7 cellular contexts compared by ENCODE assay signal in the genomic region with DNA sequence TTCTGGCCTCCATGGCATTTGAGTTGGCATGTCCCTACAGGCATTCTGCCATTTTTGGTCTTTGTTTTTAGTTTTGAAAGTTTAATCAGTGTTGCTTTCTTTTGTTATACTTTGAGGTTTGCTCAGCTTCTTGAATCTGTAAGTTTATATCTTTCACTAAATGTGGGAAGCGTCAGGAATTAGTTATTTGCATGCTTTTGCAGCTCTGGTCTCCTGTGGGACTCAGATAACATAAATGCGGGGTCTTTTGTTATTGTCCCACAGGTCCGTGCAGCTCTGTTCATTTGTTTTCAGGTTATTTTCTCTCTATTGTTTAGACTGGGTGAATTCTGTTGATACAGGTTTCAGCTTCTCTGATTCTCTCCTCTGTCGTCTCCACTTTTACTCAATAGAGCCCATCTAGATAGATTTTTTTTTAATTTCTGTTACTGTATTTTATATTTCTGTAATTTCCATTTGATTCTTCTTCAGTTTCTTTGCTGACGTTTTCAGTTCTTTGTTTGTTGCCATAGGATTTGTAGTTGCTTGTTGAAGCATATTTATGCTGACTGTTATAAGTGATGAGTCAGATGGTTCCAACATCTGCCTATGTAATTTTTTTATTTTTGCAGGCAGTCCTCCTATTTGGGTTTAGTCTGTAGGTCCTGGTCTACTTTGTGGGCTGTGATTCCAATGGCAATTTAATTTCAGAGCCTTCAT. TPM values are rescaled to one million over a fixed set of nuclear protein-coding genes. Genes with fewer than 3 reads are reported as not detected.
A peak's percentile ranks its signal among the peaks of the same experiment; 100 is the strongest.
DNase-seq lines count a peak whose midpoint lies in the region; ATAC-seq and TF ChIP-seq lines count a peak whose summit lies in the region.
"Not testable (repeated sequence)": the region's sequence is repeated elsewhere in the genome, so short reads cannot be mapped to it uniquely, and the experiment has no call there.

No MANE protein-coding gene starts in this region.

- not testable (repeated sequence) for H3K4me1 ChIP-seq in mammary epithelial cell (ENCODE audit: insufficient read depth, low read length)

- peaks cover 11% of the 10 kb centered on the region for H3K36me3 ChIP-seq in mammary epithelial cell (ENCODE audit: insufficient read depth, low read length)

- DNase-seq in DMS53 (lab: John Stamatoyannopoulos, UW) (peak; percentile 13), HT1080 (ENCODE audit: low read depth) (peak; percentile 17), mammary epithelial cell (peak; percentile 13), epithelial cell of esophagus (ENCODE audit: low read depth) (peak; percentile 21)
- not testable (repeated sequence) for DNase-seq in WTC11 (ENCODE audit: low spot score); stimulated activated effector memory CD8-positive, alpha-beta T cell treated with anti-CD3 and anti-CD28 coated beads, Interleukin-12 subunit alpha, Interleukin-12 subunit beta, amount 100 ng/mL, for 72 hours (ENCODE audit: low spot score in 2 of 2)

- POLR2A ChIA-PET in WTC11 (lab: Charles Lee): not testable (repeated sequence)

- TF ChIP-seq CTCF in WTC11 (IDR thresholded peaks at IDR 0.05); mammary epithelial cell (conservative IDR thresholded peaks at IDR 0.05 in 1 of 2, IDR thresholded peaks at IDR 0.05 in 1 of 2; ENCODE audit: extremely low read depth in 1 of 2, insufficient read depth in 1 of 2, low read depth in 1 of 2, low read length in 2 of 2); epithelial cell of esophagus (IDR thresholded peaks at IDR 0.05; ENCODE audit: insufficient read depth, low read depth, low read length, missing control alignments): not testable (repeated sequence)

- H3K27me3 ChIP-seq in mammary epithelial cell (ENCODE audit: insufficient read depth, low read length): not testable (repeated sequence)

- WGBS in mammary epithelial cell (ENCODE audit: low coverage, missing lambda C conversion rate): 97% methylated on average over 5 of the region's 5 CpGs

- H3K4me3 ChIP-seq in mammary epithelial cell (replicated peaks in 1 of 3; ENCODE audit: insufficient read depth in 1 of 3, low read depth in 2 of 3, low read length in 3 of 3); epithelial cell of esophagus (ENCODE audit: low read length): not testable (repeated sequence)

- peaks cover 14% of the 10 kb centered on the region for H3K9me3 Mint-ChIP-seq in WTC11
- H3K9me3 Mint-ChIP-seq in activated T-helper 17 cell treated with anti-CD3 and anti-CD28 coated beads, Interleukin-2, amount 50 U/mL, for 72 hours; stimulated activated effector memory CD8-positive, alpha-beta T cell treated with anti-CD3 and anti-CD28 coated beads, Interleukin-12 subunit alpha, Interleukin-12 subunit beta, amount 100 ng/mL, for 72 hours: not testable (repeated sequence)

- peak overlapping the region; percentile 91 for H3K27ac Mint-ChIP-seq in WTC11
- H3K27ac Mint-ChIP-seq in activated T-helper 17 cell treated with anti-CD3 and anti-CD28 coated beads, Interleukin-2, amount 50 U/mL, for 72 hours: peak overlapping the region; percentile 66
- H3K27ac Mint-ChIP-seq in stimulated activated effector memory CD8-positive, alpha-beta T cell treated with anti-CD3 and anti-CD28 coated beads, Interleukin-12 subunit alpha, Interleukin-12 subunit beta, amount 100 ng/mL, for 72 hours: peak overlapping the region; percentile 62

- peak overlapping the region; percentile 15; the same call in 1 of the 2 replicates for H3K4me3 Mint-ChIP-seq in WTC11
- H3K4me3 Mint-ChIP-seq in activated T-helper 17 cell treated with anti-CD3 and anti-CD28 coated beads, Interleukin-2, amount 50 U/mL, for 72 hours; stimulated activated effector memory CD8-positive, alpha-beta T cell treated with anti-CD3 and anti-CD28 coated beads, Interleukin-12 subunit alpha, Interleukin-12 subunit beta, amount 100 ng/mL, for 72 hours: not testable (repeated sequence)

- ATAC-seq in WTC11; activated T-helper 17 cell treated with anti-CD3 and anti-CD28 coated beads, Interleukin-2, amount 50 U/mL, for 72 hours (replicated peaks); stimulated activated effector memory CD8-positive, alpha-beta T cell treated with anti-CD3 and anti-CD28 coated beads, Interleukin-12 subunit alpha, Interleukin-12 subunit beta, amount 100 ng/mL, for 72 hours: not testable (repeated sequence)

- dilution Hi-C loops in mammary epithelial cell (cut with HindIII; ENCODE audit: low sequenced_read_pairs): not testable (repeated sequence)

- H3K9ac ChIP-seq in mammary epithelial cell (ENCODE audit: insufficient read depth, low read length): not testable (repeated sequence)

- H3K79me2 ChIP-seq in mammary epithelial cell (ENCODE audit: insufficient read depth, low read length): peaks cover 66% of the 10 kb centered on the region

- not testable (repeated sequence) for H2AFZ ChIP-seq in mammary epithelial cell (ENCODE audit: low read depth, low read length)

- BruUV-seq in mammary epithelial cell (replicated peaks; lab: Mats Ljungman, UMichigan): not testable (repeated sequence)

- in situ Hi-C loops in mammary epithelial cell (cut with MboI; ENCODE audit: low sequenced_read_pairs in 2 of 2): not testable (repeated sequence)

- intact Hi-C loops in mammary epithelial cell (cut with micrococcal nuclease): not testable (repeated sequence)

- CTCF ChIA-PET in WTC11 (lab: Charles Lee); mammary epithelial cell (lab: Charles Lee; ENCODE audit: low non-redundant PET): not testable (repeated sequence)

- H3K9me3 ChIP-seq in mammary epithelial cell (replicated peaks; ENCODE audit: insufficient read depth, low read length): not testable (repeated sequence)

- H3K27ac ChIP-seq in mammary epithelial cell (ENCODE audit: insufficient read depth, low read depth, low read length): not testable (repeated sequence)

- not testable (repeated sequence) for H4K20me1 ChIP-seq in mammary epithelial cell (ENCODE audit: insufficient read depth, low read length)

- H3K4me1 Mint-ChIP-seq in WTC11: peaks cover 72% of the 10 kb centered on the region
- H3K4me1 Mint-ChIP-seq in activated T-helper 17 cell treated with anti-CD3 and anti-CD28 coated beads, Interleukin-2, amount 50 U/mL, for 72 hours: peaks cover 26% of the 10 kb centered on the region
- H3K4me1 Mint-ChIP-seq in stimulated activated effector memory CD8-positive, alpha-beta T cell treated with anti-CD3 and anti-CD28 coated beads, Interleukin-12 subunit alpha, Interleukin-12 subunit beta, amount 100 ng/mL, for 72 hours: peaks cover 56% of the 10 kb centered on the region

- H3K4me2 ChIP-seq in mammary epithelial cell (ENCODE audit: insufficient read depth, low read depth, low read length): not testable (repeated sequence)

- H3K36me3 Mint-ChIP-seq in WTC11: peaks cover 55% of the 10 kb centered on the region
- peaks cover 100% of the 10 kb centered on the region for H3K36me3 Mint-ChIP-seq in activated T-helper 17 cell treated with anti-CD3 and anti-CD28 coated beads, Interleukin-2, amount 50 U/mL, for 72 hours (ENCODE audit: low read depth)
- peaks cover 99% of the 10 kb centered on the region for H3K36me3 Mint-ChIP-seq in stimulated activated effector memory CD8-positive, alpha-beta T cell treated with anti-CD3 and anti-CD28 coated beads, Interleukin-12 subunit alpha, Interleukin-12 subunit beta, amount 100 ng/mL, for 72 hours

- peaks cover 12% of the 10 kb centered on the region for H3K27me3 Mint-ChIP-seq in WTC11 (ENCODE audit: low read depth)
- H3K27me3 Mint-ChIP-seq in activated T-helper 17 cell treated with anti-CD3 and anti-CD28 coated beads, Interleukin-2, amount 50 U/mL, for 72 hours: not testable (repeated sequence)

RNA-seq across cellular contexts. Expression of a gene that starts 31.5 kb away (rescaled TPM):
- 31.1 and 31.5 TPM in 2 replicates for total RNA-seq in HT1080 (2014; rRNA removed; shearing (Covaris generic))
- polyA plus RNA-seq in HT1080 (2015; cell fraction: cytosol; rRNA removed): 10.6 and 11.8 TPM in 2 replicates
- polyA plus RNA-seq in HT1080 (2015; cell fraction: nucleus; rRNA removed): 15.2 and 17.5 TPM in 2 replicates
- total RNA-seq in WTC11 (2021) (31.7 to 37.7 TPM (median 31.9 TPM) in 3 replicates), mammary epithelial cell (10 to 100 TPM; 14.3 to 23.5 TPM)
- 10 to 100 TPM; 15.8 to 26.7 TPM for total RNA-seq in activated T-helper 17 cell treated with anti-CD3 and anti-CD28 coated beads, Interleukin-2, amount 50 U/mL, for 72 hours
- polyA plus RNA-seq in mammary epithelial cell: 5.4 TPM
- 19.8 TPM for polyA minus RNA-seq in mammary epithelial cell
